In the genomic region with DNA sequence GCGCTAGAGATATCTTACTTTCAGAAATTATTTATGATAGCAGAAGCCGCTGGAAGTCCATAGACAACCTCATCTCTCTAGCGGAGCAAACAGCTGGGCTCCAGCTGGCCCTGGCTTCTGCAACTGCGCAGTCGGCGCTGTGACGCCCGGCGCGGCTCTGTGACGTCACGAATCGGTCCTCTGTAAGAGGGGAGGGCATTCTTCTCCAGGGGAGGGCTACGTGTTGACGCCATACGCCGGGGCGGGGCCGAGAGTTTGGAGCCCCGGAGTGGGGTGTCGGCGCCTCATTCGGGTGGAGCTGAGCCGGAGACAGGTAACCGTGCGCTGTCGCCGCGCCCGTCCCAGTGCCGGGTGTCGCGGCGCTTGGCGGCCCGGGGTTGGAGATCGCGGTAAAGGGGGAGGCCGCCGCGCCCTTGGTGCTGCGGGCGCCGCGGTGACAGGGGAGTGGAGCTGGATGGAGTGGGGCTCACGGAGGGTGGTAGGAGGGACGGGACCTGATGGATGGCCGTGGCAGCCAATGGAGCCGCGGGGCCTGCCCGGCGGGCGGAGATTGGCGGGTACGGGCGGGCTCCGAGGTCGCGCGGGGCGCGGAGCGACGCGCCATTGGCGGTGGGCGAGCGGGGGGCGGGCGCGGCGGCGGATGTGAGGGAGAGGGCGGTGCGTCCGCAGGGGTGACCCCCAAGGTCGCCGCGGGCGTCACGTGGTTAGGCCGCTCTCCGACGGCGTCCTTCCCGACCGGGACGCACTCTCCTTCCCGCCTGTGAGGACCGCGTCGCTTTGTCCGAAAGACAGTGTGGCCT, we compare ENCODE assay signal across 8 cellular contexts. TPM values are rescaled to one million over a fixed set of nuclear protein-coding genes. Genes with fewer than 3 reads are reported as not detected.
DNase-seq lines count a peak whose midpoint lies in the region; ATAC-seq and TF ChIP-seq lines count a peak whose summit lies in the region.

A gene (plus strand): TSS at position 287 of the 800 bp plus-strand sequence. CDS start 17,717 bp downstream, outside the sequence.

- H3K27ac ChIP-seq in KMS-11 (peak within 1 kb of the TSS; percentile 63), Peyer's patch (peak within 1 kb of the TSS; percentile 98 to 99 (median 98)), muscle layer of duodenum (ENCODE audit: low read length) (peak within 1 kb of the TSS; percentile 97)

- no peaks in the 10 kb centered on the region for H3K9me3 ChIP-seq in Peyer's patch
- no peaks in the 10 kb centered on the region for H3K9me3 ChIP-seq in muscle layer of duodenum (ENCODE audit: control insufficient read depth in 1 of 2, low read length in 2 of 2)

- H3K4me2 ChIP-seq in KMS-11, result peak within 1 kb of the TSS; percentile 91

- ATAC-seq in GM21737 (IDR thresholded peaks at IDR 0.05; ENCODE audit: unreplicated experiment), result peak; percentile 94
- peak; percentile 98 for ATAC-seq in esophagus mucosa

- DNase-seq in DMS53 treated with DMSO at 0.1 percent for 48 hours (lab: John Stamatoyannopoulos, UW; ENCODE audit: unreplicated experiment) (peak; percentile 97), Peyer's patch (peak; percentile 100)
- peak; percentile 99 for DNase-seq in activated T-cell treated with anti-CD3 and anti-CD28 coated beads, Interleukin-2, amount 50 U/mL, for 48 hours
- peak; percentile 98 to 99 for DNase-seq in stimulated activated CD8-positive, alpha-beta memory T cell treated with anti-CD3 and anti-CD28 coated beads, Interleukin-7, amount 100 ng/mL, for 4 hours (ENCODE audit: low read depth in 2 of 2)

- H3K4me3 ChIP-seq in KMS-11 (IDR thresholded peaks at IDR 0.05; ENCODE audit: insufficient read depth, low read depth, low read length) (no peak within 1 kb of the TSS), Peyer's patch (peak within 1 kb of the TSS; percentile 73 to 81 (median 76)), muscle layer of duodenum (ENCODE audit: low read depth in 1 of 2, low read length in 2 of 2) (peak within 1 kb of the TSS; percentile 83 to 91)

- no peaks in the 10 kb centered on the region for H3K36me3 ChIP-seq in KMS-11 (ENCODE audit: insufficient read depth)
- H3K36me3 ChIP-seq in Peyer's patch, result no peaks in the 10 kb centered on the region
- H3K36me3 ChIP-seq in muscle layer of duodenum (ENCODE audit: control insufficient read depth in 1 of 2, insufficient read depth in 2 of 2, low read length in 2 of 2), result no peaks in the 10 kb centered on the region

- H2AFZ ChIP-seq in KMS-11 (ENCODE audit: low read depth), result peak within 1 kb of the TSS; percentile 62

- H3K9ac ChIP-seq in KMS-11, result peak within 1 kb of the TSS; percentile 65

- TF ChIP-seq CTCF in KMS-11 (conservative IDR thresholded peaks at IDR 0.05; ENCODE audit: low read depth, low read length), result no peak
- TF ChIP-seq CTCF in Peyer's patch (IDR thresholded peaks at IDR 0.05), result no peak

- H3K79me2 ChIP-seq in KMS-11 (ENCODE audit: insufficient read depth, low read depth), result peaks cover 45% of the 10 kb centered on the region

- H4K20me1 ChIP-seq in KMS-11 (ENCODE audit: insufficient read depth), result no peaks in the 10 kb centered on the region

- TF ChIP-seq POLR2A in Peyer's patch (IDR thresholded peaks at IDR 0.05), result peak; percentile 97 to 98

- H3K27me3 ChIP-seq in KMS-11 (ENCODE audit: insufficient read depth, low read depth) (no peaks in the 10 kb centered on the region), Peyer's patch (no peaks in the 10 kb centered on the region), muscle layer of duodenum (ENCODE audit: low read depth, low read length) (no peaks in the 10 kb centered on the region)

- H3K4me1 ChIP-seq in KMS-11 (ENCODE audit: low read depth, poor library complexity, severe bottlenecking) (peaks cover 28% of the 10 kb centered on the region), Peyer's patch (peaks cover 0 to 16% (median 2%) of the 10 kb centered on the region in 4 donors), muscle layer of duodenum (ENCODE audit: control insufficient read depth in 1 of 2, insufficient read depth in 2 of 2, low read length in 2 of 2) (peaks cover 0 to 9% of the 10 kb centered on the region in 2 donors)

RNA-seq across cellular contexts. Expression of the gene that starts here (rescaled TPM):
- 100 to 1,000 TPM in 3 of 4 donors, 10 to 100 TPM in 1; 88.3 to 246 (median 217) TPM for total RNA-seq in Peyer's patch
- 99.2 TPM for total RNA-seq in esophagus mucosa
